12 cellular contexts compared by ENCODE assay signal in genomic region chr2:230690439-230690838, GRCh38. TPM values are rescaled to one million over a fixed set of nuclear protein-coding genes. Genes with fewer than 3 reads are reported as not detected.
DNase-seq lines count a peak whose midpoint lies in the region; ATAC-seq and TF ChIP-seq lines count a peak whose summit lies in the region.
"Had no signal": no experiment of that assay in that cellular context is flagged by ENCODE, and none has a peak within 500 bp of the region (broad histone marks: within the 10 kb centered on the region; RNA-seq: fewer than 3 reads in every experiment).

No MANE protein-coding gene starts in this region.

- TF ChIP-seq RAD21 in IMR-90 (IDR thresholded peaks at IDR 0.05; ENCODE audit: low read length), result no peak

- no peak overlapping the region for H3K14ac ChIP-seq in IMR-90 (replicated peaks; ENCODE audit: low read depth, low read length)

- WGBS in IMR-90 (ENCODE audit: extremely low coverage in 2 of 2, insufficient read length in 1 of 2), 2 experiments, result 95% methylated on average over 4 of the region's 9 CpGs; no CpG with 5 or more reads in 1 of the 2 experiments
- 63 to 71% methylated on average over 5 to 9 of the region's 9 CpGs for WGBS in upper lobe of left lung, 2 donors

- dilution Hi-C loops in IMR-90 (cut with HindIII; ENCODE audit: low sequenced_read_pairs, unreplicated experiment), result no loop called here

- BruUV-seq in IMR-90 (replicated peaks; lab: Mats Ljungman, UMichigan), result no TSS peak

- no peak overlapping the region for H3K23ac ChIP-seq in IMR-90 (ENCODE audit: low read depth, low read length)

- H2BK20ac ChIP-seq in IMR-90 (ENCODE audit: low read depth, low read length), result peak overlapping the region; percentile 23; the same call in 1 of the 2 replicates

- no peak overlapping the region for H4K91ac ChIP-seq in IMR-90 (ENCODE audit: insufficient read depth, low read depth, low read length)

- peak overlapping the region; percentile 40 for H2AFZ ChIP-seq in IMR-90 (replicated peaks; ENCODE audit: low read length, poor library complexity)

- no peak overlapping the region for H3K18ac ChIP-seq in IMR-90 (ENCODE audit: low read depth, low read length)

- peak overlapping the region; percentile 54 for H3K4ac ChIP-seq in IMR-90 (ENCODE audit: low read depth, low read length)

- in situ Hi-C loops in IMR-90 (cut with MboI; ENCODE audit: low sequenced_read_pairs), result no loop called here

- H4K8ac ChIP-seq in IMR-90 (ENCODE audit: low read depth in 2 of 2, low read length in 2 of 2), result no peak overlapping the region

- peak overlapping the region; percentile 37 for H2BK120ac ChIP-seq in IMR-90 (ENCODE audit: low read depth, low read length)

- TF ChIP-seq POLR2A in IMR-90 (IDR thresholded peaks at IDR 0.05; ENCODE audit: low read depth, low read length) (no peak), upper lobe of left lung (IDR thresholded peaks at IDR 0.05) (no peak)

- ATAC-seq in IMR-90 (ENCODE audit: low read depth) (no peak), upper lobe of left lung (ENCODE audit: low FRiP score in 2 of 2) (peak; percentile 12 to 15), GM21381 (IDR thresholded peaks at IDR 0.05; ENCODE audit: unreplicated experiment) (no peak), HG02588 (IDR thresholded peaks at IDR 0.05; ENCODE audit: unreplicated experiment) (no peak)
- ATAC-seq: activated naive CD8-positive, alpha-beta T cell treated with anti-CD3 and anti-CD28 coated beads, Interleukin-2, amount 50 U/mL, for 24 hours had no signal

- peak overlapping the region; percentile 21; the same call in 1 of the 2 replicates for H2AK5ac ChIP-seq in IMR-90 (ENCODE audit: low read depth, low read length)

- peak; percentile 43 for DNase-seq in IMR-90
- DNase-seq in dedifferentiated amniotic fluid mesenchymal stem cell (ENCODE audit: extremely low spot score), result peak; percentile 8
- peak; percentile 87 for DNase-seq in kidney tubule cell (ENCODE audit: low spot score)
- peak in 1 of 2 donors; percentile 74 for DNase-seq in upper lobe of left lung
- no peak for DNase-seq in DMS153 treated with DMSO at 0.1 percent for 48 hours (lab: John Stamatoyannopoulos, UW; ENCODE audit: unreplicated experiment)
- DNase-seq: activated CD4-positive, CD25-positive, alpha-beta regulatory T cell treated with anti-CD3 and anti-CD28 coated beads, Interleukin-2, amount 50 U/mL, for 72 hours; activated naive CD8-positive, alpha-beta T cell treated with anti-CD3 and anti-CD28 coated beads, Interleukin-2, amount 50 U/mL, for 24 hours; activated T-cell treated with anti-CD3 and anti-CD28 coated beads for 4 hours; cortex of kidney; H7 had no signal

- H4K20me1 ChIP-seq in IMR-90 (ENCODE audit: insufficient read depth, low read length), result no peaks in the 10 kb centered on the region

- POLR2A ChIA-PET in IMR-90 (lab: Charles Lee; ENCODE audit: unreplicated experiment), result interaction anchor here (0.6 kb wide), 1 partner anchor 13 kb away, joined by 7 read pairs; no protein-coding TSS in a partner anchor

- H3K27me3 ChIP-seq in IMR-90 (ENCODE audit: control insufficient read depth, insufficient read depth, low read length), result no peaks in the 10 kb centered on the region
- H3K27me3 ChIP-seq in upper lobe of left lung, result no peaks in the 10 kb centered on the region

- no peak overlapping the region for H2BK15ac ChIP-seq in IMR-90 (ENCODE audit: low read depth, low read length)

- no peak for TF ChIP-seq EP300 in upper lobe of left lung (IDR thresholded peaks at IDR 0.05)

- no peak overlapping the region for H3K56ac ChIP-seq in IMR-90 (ENCODE audit: extremely low read depth, insufficient read depth, low read length)

- H3K4me2 ChIP-seq in IMR-90 (ENCODE audit: low read depth, low read length), result no peak overlapping the region

- H3K9me3 ChIP-seq in IMR-90 (ENCODE audit: control insufficient read depth, insufficient read depth, low read length) (no peaks in the 10 kb centered on the region), upper lobe of left lung (no peaks in the 10 kb centered on the region)

- no peak overlapping the region for H4K5ac ChIP-seq in IMR-90 (ENCODE audit: low read depth, low read length)

- H3K79me1 ChIP-seq in IMR-90 (ENCODE audit: low read depth in 1 of 2, low read length in 2 of 2), result no peaks in the 10 kb centered on the region

- H3K9ac ChIP-seq in IMR-90 (ENCODE audit: low read depth, low read length), result no peak overlapping the region

- no peak for TF ChIP-seq CTCF in IMR-90 (conservative IDR thresholded peaks at IDR 0.05; ENCODE audit: low read depth, low read length)
- TF ChIP-seq CTCF in upper lobe of left lung (IDR thresholded peaks at IDR 0.05), result no peak

- no peak overlapping the region for H3K27ac ChIP-seq in IMR-90 (ENCODE audit: insufficient read depth, low read length)
- no peak overlapping the region for H3K27ac ChIP-seq in upper lobe of left lung

- no peak overlapping the region for H2AK9ac ChIP-seq in IMR-90 (replicated peaks; ENCODE audit: low read depth, low read length, poor library complexity)

- no peak overlapping the region for H2BK5ac ChIP-seq in IMR-90 (ENCODE audit: low read depth, low read length, poor library complexity, severe bottlenecking)

- H3K4me3 ChIP-seq in IMR-90 (ENCODE audit: insufficient read depth, low read depth, low read length) (no peak overlapping the region), upper lobe of left lung (no peak overlapping the region)

- peaks cover 14% of the 10 kb centered on the region for H3K9me1 ChIP-seq in IMR-90 (ENCODE audit: insufficient read depth, low read length)

- H3K4me1 ChIP-seq in IMR-90 (ENCODE audit: control insufficient read depth, insufficient read depth, low read length) (peaks cover 6% of the 10 kb centered on the region), upper lobe of left lung (no peaks in the 10 kb centered on the region)

- intact Hi-C loops in IMR-90 (cut with micrococcal nuclease), result no loop called here

- no peaks in the 10 kb centered on the region for H3K36me3 ChIP-seq in IMR-90 (ENCODE audit: control insufficient read depth, insufficient read depth, low read length)
- H3K36me3 ChIP-seq in upper lobe of left lung, result no peaks in the 10 kb centered on the region

- CTCF ChIA-PET in IMR-90 (lab: Yijun Ruan, JAX), result no interaction called here

TF ChIP-seq in IMR-90, 13 proteins besides CTCF, POLR2A, EP300 and RAD21:
- TF ChIP-seq MAFK (IDR thresholded peaks at IDR 0.05; ENCODE audit: low read depth, low read length), result no peak
- no peak for TF ChIP-seq RFX5 (IDR thresholded peaks at IDR 0.05; ENCODE audit: low read depth, low read length)
- no peak for TF ChIP-seq NFE2L2 (IDR thresholded peaks at IDR 0.05; ENCODE audit: low read depth, low read length)
- no peak for TF ChIP-seq RCOR1 (IDR thresholded peaks at IDR 0.05; ENCODE audit: insufficient replicate concordance, low read length)
- TF ChIP-seq FOS (IDR thresholded peaks at IDR 0.05; ENCODE audit: low read depth, low read length), result no peak
- TF ChIP-seq MXI1 (IDR thresholded peaks at IDR 0.05; ENCODE audit: borderline replicate concordance, low read depth, low read length), result no peak
- TF ChIP-seq CHD1 (IDR thresholded peaks at IDR 0.05; ENCODE audit: low read depth, low read length), result no peak
- TF ChIP-seq BHLHE40 (IDR thresholded peaks at IDR 0.05; ENCODE audit: low read depth, low read length), result no peak
- no peak for TF ChIP-seq USF2 (IDR thresholded peaks at IDR 0.05; ENCODE audit: low read depth, low read length)
- no peak for TF ChIP-seq SMC3 (IDR thresholded peaks at IDR 0.05; ENCODE audit: low read depth, low read length)
- TF ChIP-seq MAZ (IDR thresholded peaks at IDR 0.05; ENCODE audit: borderline replicate concordance, low read depth, low read length), result no peak
- TF ChIP-seq ELK1 (IDR thresholded peaks at IDR 0.05; ENCODE audit: borderline replicate concordance, low read depth, low read length), result no peak
- no peak for TF ChIP-seq CEBPB (IDR thresholded peaks at IDR 0.05; ENCODE audit: low read depth, low read length)

RNA-seq across cellular contexts. Expression of gene CAB39, which starts 22.2 kb away (rescaled TPM):
- total RNA-seq in IMR-90 (2012; rRNA removed) (71.7 and 95.3 TPM in 2 replicates), upper lobe of left lung (100 to 1,000 TPM in 1 of 6 donors, 10 to 100 TPM in 5; 56.5 to 125 (median 76.7) TPM)
- polyA plus RNA-seq in IMR-90 (2012; rRNA removed), result 31.3 and 38.2 TPM in 2 replicates
- 5.8 and 13.0 TPM in 2 replicates for polyA plus RNA-seq in IMR-90 (2012; cell fraction: cytosol; rRNA removed)
- polyA plus RNA-seq in IMR-90 (2012; cell fraction: nucleus; rRNA removed; ENCODE audit: low replicate concordance), result 6.4 and 42.5 TPM in 2 replicates

Comparison
In these comparisons a context has a peak if more than half of its experiments do, and no peak if none do; other contexts are left out.
1. ATAC-seq: peak in upper lobe of left lung (2 of 2); none in IMR-90 (single experiment), GM21381 (single experiment) and HG02588 (single experiment).